In the genomic region with DNA sequence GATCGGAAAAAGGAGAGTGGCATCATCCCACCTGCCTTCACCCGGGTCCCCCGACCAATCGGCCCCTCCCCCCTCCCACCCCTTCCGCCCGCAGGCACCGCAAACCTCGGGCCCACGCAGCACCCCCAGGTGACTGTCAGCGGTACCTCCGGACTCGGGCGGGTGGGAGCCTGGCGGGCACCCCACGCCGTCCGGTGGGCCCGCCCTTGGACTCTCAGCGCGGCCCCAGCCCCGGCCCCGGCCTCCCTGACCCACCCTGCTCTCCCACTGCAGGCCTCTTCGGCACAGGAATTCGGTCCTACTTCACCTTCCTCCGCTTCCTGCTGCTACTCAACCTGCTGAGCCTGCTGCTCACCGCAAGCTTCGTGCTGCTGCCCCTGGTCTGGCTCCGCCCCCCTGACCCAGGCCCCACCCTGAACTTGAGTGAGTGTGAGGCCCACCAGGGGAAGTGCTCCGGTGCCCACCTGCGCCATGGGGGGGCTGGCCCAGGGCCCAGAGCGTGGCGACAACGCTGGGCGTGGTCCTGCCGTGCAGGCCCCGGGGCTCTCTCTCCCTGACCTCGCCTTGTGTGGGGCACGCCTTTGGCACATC, we compare ENCODE assay signal across 8 cellular contexts.
DNase-seq lines count a peak whose midpoint lies in the region; ATAC-seq lines count a peak whose summit lies in the region.

No MANE protein-coding gene starts in this region.

- DNase-seq in SIG-M5 treated with dmso at 0.1 percent for 504 hours (lab: John Stamatoyannopoulos, UW; ENCODE audit: unreplicated experiment) (peak; percentile 34), SIG-M5 (lab: John Stamatoyannopoulos, UW) (no peak), germinal center (ENCODE audit: low spot score) (peak; percentile 85), NCI-H128 (lab: John Stamatoyannopoulos, UW; ENCODE audit: unreplicated experiment) (no peak)
- DNase-seq in activated CD4-positive, alpha-beta T cell treated with anti-CD3 and anti-CD28 coated beads for 48 hours = peak; percentile 74
- DNase-seq in stimulated activated CD4-positive, alpha-beta T cell treated with anti-CD3 and anti-CD28 coated beads, Interleukin-1b, Interleukin-23, amount 100 ng/mL, for 4 hours (ENCODE audit: low read depth in 2 of 2) = peak; percentile 53 to 60

- ATAC-seq in GM21515 (IDR thresholded peaks at IDR 0.05; ENCODE audit: unreplicated experiment) (no peak), GM19397 (IDR thresholded peaks at IDR 0.05; ENCODE audit: unreplicated experiment) (no peak)

Comparison
In these comparisons a context has a peak if more than half of its experiments do, and no peak if none do; other contexts are left out.
1. DNase-seq: peak in SIG-M5 treated with dmso at 0.1 percent for 504 hours (single experiment), activated CD4-positive, alpha-beta T cell treated with anti-CD3 and anti-CD28 coated beads for 48 hours (single experiment), germinal center (single experiment) and stimulated activated CD4-positive, alpha-beta T cell treated with anti-CD3 and anti-CD28 coated beads, Interleukin-1b, Interleukin-23, amount 100 ng/mL, for 4 hours (2 of 2); none in SIG-M5 (single experiment) and NCI-H128 (single experiment).